ENCODE assay signal across 8 cellular contexts in the genomic region with DNA sequence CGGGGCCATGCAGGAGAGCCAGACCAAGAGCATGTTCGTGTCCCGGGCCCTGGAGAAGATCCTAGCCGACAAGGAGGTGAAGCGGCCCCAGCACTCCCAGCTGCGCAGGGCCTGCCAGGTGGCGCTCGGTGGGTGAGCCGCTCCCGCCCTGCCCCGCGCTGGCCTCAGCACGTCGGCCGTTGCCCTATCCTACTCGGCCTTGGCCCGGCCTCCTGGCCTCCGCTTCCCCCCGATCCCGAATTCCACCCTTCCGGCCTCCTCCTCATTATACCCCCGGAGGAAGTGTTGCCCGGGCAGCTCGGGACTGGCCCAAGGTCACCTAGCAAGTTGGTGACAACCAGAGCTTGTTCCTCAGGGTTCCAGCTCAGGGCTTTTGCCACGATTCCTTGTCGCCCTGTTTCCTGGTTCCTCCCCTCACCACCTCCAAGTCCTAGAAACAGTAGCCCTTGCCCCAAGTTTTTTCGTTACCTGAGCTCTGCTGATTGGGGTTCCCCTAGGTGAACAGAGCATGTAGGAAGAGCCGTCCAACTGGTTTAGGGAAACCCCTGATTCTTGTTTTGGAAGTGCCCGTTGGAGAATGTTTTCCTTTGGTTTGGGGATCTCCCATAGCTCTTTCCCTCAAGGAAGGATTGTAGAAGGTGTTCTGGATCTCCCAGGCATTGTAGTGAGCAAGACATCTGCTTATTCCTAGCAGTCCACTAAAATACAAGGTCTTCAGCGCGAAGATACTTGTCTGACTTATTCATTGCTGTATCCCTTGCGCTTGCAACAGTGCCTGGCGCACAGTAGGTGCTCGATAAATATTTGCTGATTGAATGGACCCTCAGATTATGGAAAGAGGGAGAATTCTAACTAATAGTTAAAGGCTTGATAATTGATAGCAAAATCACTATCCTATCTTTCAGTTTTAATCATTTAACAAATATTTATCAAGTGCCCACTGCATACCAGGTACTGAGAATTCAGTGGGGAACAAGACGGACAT. TPM values are rescaled to one million over a fixed set of nuclear protein-coding genes. Genes with fewer than 3 reads are reported as not detected.
DNase-seq lines count a peak whose midpoint lies in the region; ATAC-seq, FAIRE-seq and TF ChIP-seq lines count a peak whose summit lies in the region.

No MANE protein-coding gene starts in this region.

- H4K20me1 ChIP-seq in GM12878 (ENCODE audit: control insufficient read depth, insufficient read depth) = no peaks in the 10 kb centered on the region

- ATAC-seq in HG02840 (IDR thresholded peaks at IDR 0.05; ENCODE audit: low FRiP score, unreplicated experiment) (peak; percentile 39), GM12878 (peak; percentile 66)

- H3K4me3 Mint-ChIP-seq in activated T-cell treated with anti-CD3 and anti-CD28 coated beads, Interleukin-2, amount 50 U/mL, for 24 hours = peak overlapping the region; percentile 88

- DNase-seq in activated T-cell treated with anti-CD3 and anti-CD28 coated beads, Interleukin-2, amount 50 U/mL, for 24 hours = no peak
- no peak for DNase-seq in activated T-cell treated with anti-CD3 and anti-CD28 coated beads, Interleukin-2, amount 50 U/mL, for 48 hours
- DNase-seq in NCI-H1930 (lab: John Stamatoyannopoulos, UW) (peak; percentile 65 to 75), GM12878 (ENCODE audit: low read depth, low spot score) (no peak), small intestine (peak; percentile 63), GM12891 (ENCODE audit: insufficient read length, low spot score) (no peak)

- H3K4me1 ChIP-seq in GM12878 (ENCODE audit: control insufficient read depth, insufficient read depth, low read length) (peaks cover 24% of the 10 kb centered on the region), small intestine (ENCODE audit: control insufficient read depth in 2 of 2, insufficient read depth in 1 of 2, low read depth in 1 of 2, low read length in 1 of 2) (peaks cover 2 to 15% of the 10 kb centered on the region in 2 donors)

- peak; percentile 35 for FAIRE-seq in GM12878 (lab: Jason Lieb, UNC)
- no peak for FAIRE-seq in small intestine (lab: Jason Lieb, UNC)
- no peak for FAIRE-seq in GM12891 (lab: Jason Lieb, UNC)

- CTCF ChIA-PET in GM12878 (lab: Yijun Ruan, JAX) = interaction anchor here (0.6 to 1.4 kb wide), 5 partner anchors 10 to 295 kb away, joined by 3 to 4 read pairs (median 3); no protein-coding TSS in a partner anchor

- intact Hi-C loops in GM12878 (cut with micrococcal nuclease; ENCODE audit: unreplicated experiment) = loop anchor here (5.0 kb wide), 1 partner anchor 75 kb away; no protein-coding TSS in a partner anchor

- H3K4me2 ChIP-seq in GM12878 (ENCODE audit: control insufficient read depth, insufficient read depth) = peak overlapping the region; percentile 91

- H3K9me3 ChIP-seq in GM12878 (replicated peaks; ENCODE audit: control insufficient read depth, insufficient read depth, low read length) = no peaks in the 10 kb centered on the region
- H3K9me3 ChIP-seq in iPS-18c (ENCODE audit: control insufficient read depth, insufficient read depth, low read length) = no peaks in the 10 kb centered on the region
- no peaks in the 10 kb centered on the region for H3K9me3 ChIP-seq in small intestine (ENCODE audit: control insufficient read depth, low read depth)

- H3K9me3 Mint-ChIP-seq in activated T-cell treated with anti-CD3 and anti-CD28 coated beads, Interleukin-2, amount 50 U/mL, for 24 hours = no peaks in the 10 kb centered on the region

- peak overlapping the region; percentile 87 for H3K4me3 ChIP-seq in GM12878
- peak overlapping the region; percentile 79 for H3K4me3 ChIP-seq in iPS-18c (ENCODE audit: insufficient read depth, low read depth, low read length)
- H3K4me3 ChIP-seq in small intestine (ENCODE audit: low read depth in 1 of 2, low read length in 2 of 2) = peak overlapping the region; percentile 87 to 89

- H3K36me3 Mint-ChIP-seq in activated T-cell treated with anti-CD3 and anti-CD28 coated beads, Interleukin-2, amount 50 U/mL, for 24 hours (ENCODE audit: low read depth) = peaks cover 24% of the 10 kb centered on the region

- RAD21 ChIA-PET in GM12878 (lab: Charles Lee; ENCODE audit: unreplicated experiment) = interaction anchor here (1.3 kb wide), 2 partner anchors 18 to 152 kb away, joined by 3 to 7 read pairs; no protein-coding TSS in a partner anchor

- H3K27ac ChIP-seq in GM12878 (ENCODE audit: control insufficient read depth, insufficient read depth) (peak overlapping the region; percentile 91), small intestine (ENCODE audit: low read depth in 1 of 2, low read length in 1 of 2) (peak overlapping the region; percentile 99)

- peak; percentile 2; the same call in 1 of the 2 replicates for TF ChIP-seq POLR2A in GM12878 (IDR thresholded peaks at IDR 0.05; ENCODE audit: low read depth, low read length)
- TF ChIP-seq POLR2A in GM12891 (IDR thresholded peaks at IDR 0.05; ENCODE audit: low read depth, low read length) = no peak

- no peaks in the 10 kb centered on the region for H3K27me3 ChIP-seq in GM12878 (replicated peaks in 1 of 2; ENCODE audit: control insufficient read depth in 2 of 2, insufficient read depth in 2 of 2, low read length in 1 of 2)
- H3K27me3 ChIP-seq in small intestine (ENCODE audit: control insufficient read depth in 2 of 2, insufficient read depth in 2 of 2, low read length in 2 of 2) = no peaks in the 10 kb centered on the region

- TF ChIP-seq RAD21 in GM12878 (IDR thresholded peaks at IDR 0.05; ENCODE audit: insufficient read depth, low read depth, low read length) = no peak

- H3K27ac Mint-ChIP-seq in activated T-cell treated with anti-CD3 and anti-CD28 coated beads, Interleukin-2, amount 50 U/mL, for 24 hours = peak overlapping the region; percentile 95

- peaks cover 57% of the 10 kb centered on the region for H3K4me1 Mint-ChIP-seq in activated T-cell treated with anti-CD3 and anti-CD28 coated beads, Interleukin-2, amount 50 U/mL, for 24 hours (ENCODE audit: low read depth)

- no peak for TF ChIP-seq CTCF in GM12878 (IDR thresholded peaks at IDR 0.05 in 2 of 3, conservative IDR thresholded peaks at IDR 0.05 in 1 of 3; ENCODE audit: control insufficient read depth in 2 of 3, extremely low read depth in 1 of 3, insufficient read depth in 1 of 3, low read depth in 3 of 3, low read length in 3 of 3)

- peak overlapping the region; percentile 39 for H2AFZ ChIP-seq in GM12878 (ENCODE audit: control insufficient read depth, low read depth, low read length)

- in situ Hi-C loops in GM12878 (cut with MboI) = no loop called here

- peak overlapping the region; percentile 97 for H3K9ac ChIP-seq in GM12878 (ENCODE audit: control insufficient read depth, insufficient read depth, low read length)

- POLR2A ChIA-PET in GM12878 (lab: Charles Lee) = interaction anchor here (0.7 to 2.3 kb wide), 4 partner anchors 94 to 1186 kb away, joined by 3 to 6 read pairs (median 5); partner anchors contain the start of genes CSE1L and PREX1

- whole genome bisulfite sequencing in GM12878 (ENCODE audit: insufficient coverage, insufficient replicate concordance, low lambda C conversion rate, missing lambda C conversion rate) = 8% methylated on average over 34 of the region's 35 CpGs
- WGBS in small intestine, 3 donors = 5 to 9% (median 6%) methylated on average over 30 to 35 of the region's 35 CpGs

- no peak for TF ChIP-seq EP300 in GM12878 (IDR thresholded peaks at IDR 0.05; ENCODE audit: borderline replicate concordance in 1 of 2, control insufficient read depth in 1 of 2, low read depth in 2 of 2, low read length in 2 of 2)

- H3K79me2 ChIP-seq in GM12878 (ENCODE audit: control insufficient read depth, insufficient read depth, low read length) = peaks cover 54% of the 10 kb centered on the region

- no TSS peak for BruUV-seq in GM12878 (replicated peaks; lab: Mats Ljungman, UMichigan)

- SMC1A ChIA-PET in GM12878 (lab: Charles Lee; ENCODE audit: uncharacterized antibody, unreplicated experiment) = interaction anchor here (0.7 to 1.9 kb wide), 5 partner anchors 16 to 1377 kb away, joined by 3 to 8 read pairs (median 3); no protein-coding TSS in a partner anchor

- no peaks in the 10 kb centered on the region for H3K36me3 ChIP-seq in GM12878 (ENCODE audit: control insufficient read depth in 2 of 2, insufficient read depth in 2 of 2, low read length in 1 of 2)
- no peaks in the 10 kb centered on the region for H3K36me3 ChIP-seq in small intestine (ENCODE audit: control insufficient read depth in 2 of 2, insufficient read depth in 2 of 2, low read length in 2 of 2)

- no peaks in the 10 kb centered on the region for H3K27me3 Mint-ChIP-seq in activated T-cell treated with anti-CD3 and anti-CD28 coated beads, Interleukin-2, amount 50 U/mL, for 24 hours

TF ChIP-seq in GM12878, 131 proteins besides CTCF, POLR2A, EP300 and RAD21 (continues in another document):
- TF ChIP-seq NR2F1 (conservative IDR thresholded peaks at IDR 0.05) = 0 out of 2 replicates have a peak, but pooled peaks have one; percentile 37
- TF ChIP-seq KLF5 (IDR thresholded peaks at IDR 0.05; ENCODE audit: partially characterized antibody) = peak; percentile 13
- peak; percentile 60 for TF ChIP-seq IKZF1 (conservative IDR thresholded peaks at IDR 0.05)
- no peak for TF ChIP-seq MYB (IDR thresholded peaks at IDR 0.05; ENCODE audit: borderline replicate concordance, low read depth, low read length)

TF ChIP-seq in GM12891, 5 proteins besides CTCF, POLR2A, EP300 and RAD21 (continues in another document):
- no peak for TF ChIP-seq PAX5 (IDR thresholded peaks at IDR 0.05; ENCODE audit: insufficient read depth, low read length, severe bottlenecking)
- TF ChIP-seq SPI1 (IDR thresholded peaks at IDR 0.05; ENCODE audit: low read depth, low read length) = no peak
- TF ChIP-seq POLR2AphosphoS5 (IDR thresholded peaks at IDR 0.05; ENCODE audit: low read depth, low read length) = no peak
- TF ChIP-seq POU2F2 (IDR thresholded peaks at IDR 0.05; ENCODE audit: low read depth, low read length) = no peak

RNA-seq across cellular contexts. Expression of gene ARFGEF2, which starts 0.7 kb away (rescaled TPM):
- 72.3 and 79.2 TPM in 2 replicates for total RNA-seq in GM12878 (2013; cell fraction: nucleolus; rRNA removed)
- total RNA-seq in GM12878 (2014; rRNA removed) (23.3 and 25.8 TPM in 2 replicates), GM12878 (2014; rRNA removed; fragmentation: Illumina TruSeq; extraction: Trizol) (23.8 and 24.9 TPM in 2 replicates), GM12878 (2021) (23.0 and 24.1 TPM in 2 replicates)
- polyA plus RNA-seq in GM12878 (2011; ENCODE audit: low read depth) = 7.9 TPM
- polyA plus RNA-seq in GM12878 (2011; rRNA removed) (20.7 and 22.7 TPM in 2 replicates), GM12878 (2014; fragmentation: Illumina TruSeq; extraction: Trizol) (20.6 and 23.0 TPM in 2 replicates), GM12878 (2014; fragmentation: Nextera tagmentation; extraction: Ambion mirVana) (1 to 10 TPM; 5.2 to 5.8 TPM), GM12878 (2014; rRNA removed) (13.8 and 14.9 TPM in 2 replicates), GM12878 (2016; fragmentation: Nextera tagmentation; extraction: Ambion mirVana) (10 to 100 TPM; 11.6 to 14.0 TPM), small intestine (10 to 100 TPM; 10.8 to 15.1 (median 13.4) TPM)
- polyA plus RNA-seq in GM12878 (2011; cell fraction: cytosol; rRNA removed) = 13.7 and 15.1 TPM in 2 replicates
- polyA plus RNA-seq in GM12878 (2011; cell fraction: nucleus; rRNA removed) = 23.5 and 26.3 TPM in 2 replicates
- polyA plus RNA-seq in GM12878 (2012) = 11.5 and 13.5 TPM in 2 replicates
- polyA minus RNA-seq in GM12878 (2011; rRNA and poly(A)+ RNA removed) = 48.0 and 50.4 TPM in 2 replicates
- polyA minus RNA-seq in GM12878 (2011; cell fraction: cytosol; rRNA and poly(A)+ RNA removed) = 12.6 and 17.2 TPM in 2 replicates
- 17.8 and 23.9 TPM in 2 replicates for polyA minus RNA-seq in GM12878 (2011; cell fraction: nucleus; rRNA and poly(A)+ RNA removed)
- polyA plus RNA-seq in GM12891 (2012; ENCODE audit: low read depth, missing spikeins) = 8.3 TPM

Comparison
In these comparisons a context has a peak if more than half of its experiments do, and no peak if none do; other contexts are left out.
1. DNase-seq: peak in NCI-H1930 (2 of 2) and small intestine (single experiment); none in activated T-cell treated with anti-CD3 and anti-CD28 coated beads, Interleukin-2, amount 50 U/mL, for 24 hours (single experiment), activated T-cell treated with anti-CD3 and anti-CD28 coated beads, Interleukin-2, amount 50 U/mL, for 48 hours (0 of 2), GM12878 (single experiment) and GM12891 (single experiment).
2. Peak in every context shown above with its lines, with median percentiles within 50 percentile points of each other: H3K4me3 ChIP-seq.